Comparison of ENCODE assay signal across 8 cellular contexts in the genomic region with DNA sequence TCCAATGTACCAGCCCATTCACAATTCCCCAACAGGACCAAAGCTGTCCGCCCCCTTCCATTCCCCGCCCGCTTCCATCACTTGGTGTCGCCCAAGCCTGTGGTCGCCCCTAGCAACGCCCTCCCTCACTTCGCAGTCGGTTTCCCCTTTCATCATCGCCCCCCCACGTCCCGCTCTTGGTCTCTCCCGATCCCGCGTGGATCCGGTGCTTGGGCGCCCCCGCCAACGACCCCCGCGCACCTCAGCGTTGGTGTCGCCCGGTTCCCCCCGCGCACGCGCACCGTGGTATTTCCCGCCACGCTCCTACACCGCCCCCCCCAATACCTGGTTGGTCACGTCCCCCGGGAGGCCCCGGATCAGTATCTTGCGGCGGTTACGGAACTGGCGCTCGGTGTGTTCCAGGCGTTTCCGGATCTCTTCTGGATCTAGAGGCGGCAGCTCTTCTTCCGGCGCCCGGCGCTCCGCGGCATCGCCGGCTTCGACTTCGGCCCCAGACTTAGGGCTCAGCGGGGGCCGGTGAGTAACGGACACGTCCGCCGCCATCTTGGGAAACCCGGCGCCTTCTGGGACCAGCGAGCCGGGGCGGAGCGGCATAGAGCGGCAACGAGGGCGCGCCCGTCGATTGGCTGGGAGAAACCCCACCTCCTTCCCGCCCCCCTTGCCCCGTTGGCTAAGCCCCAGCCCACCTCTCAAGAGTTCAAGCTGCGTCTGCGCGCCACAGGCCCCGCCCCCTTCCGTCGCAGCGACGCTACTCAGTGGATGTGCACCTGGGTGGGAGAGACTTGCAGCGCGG. TPM values are rescaled to one million over a fixed set of nuclear protein-coding genes. Genes with fewer than 3 reads are reported as not detected.
DNase-seq lines count a peak whose midpoint lies in the region; ATAC-seq, FAIRE-seq and TF ChIP-seq lines count a peak whose summit lies in the region.

A gene with protein sequence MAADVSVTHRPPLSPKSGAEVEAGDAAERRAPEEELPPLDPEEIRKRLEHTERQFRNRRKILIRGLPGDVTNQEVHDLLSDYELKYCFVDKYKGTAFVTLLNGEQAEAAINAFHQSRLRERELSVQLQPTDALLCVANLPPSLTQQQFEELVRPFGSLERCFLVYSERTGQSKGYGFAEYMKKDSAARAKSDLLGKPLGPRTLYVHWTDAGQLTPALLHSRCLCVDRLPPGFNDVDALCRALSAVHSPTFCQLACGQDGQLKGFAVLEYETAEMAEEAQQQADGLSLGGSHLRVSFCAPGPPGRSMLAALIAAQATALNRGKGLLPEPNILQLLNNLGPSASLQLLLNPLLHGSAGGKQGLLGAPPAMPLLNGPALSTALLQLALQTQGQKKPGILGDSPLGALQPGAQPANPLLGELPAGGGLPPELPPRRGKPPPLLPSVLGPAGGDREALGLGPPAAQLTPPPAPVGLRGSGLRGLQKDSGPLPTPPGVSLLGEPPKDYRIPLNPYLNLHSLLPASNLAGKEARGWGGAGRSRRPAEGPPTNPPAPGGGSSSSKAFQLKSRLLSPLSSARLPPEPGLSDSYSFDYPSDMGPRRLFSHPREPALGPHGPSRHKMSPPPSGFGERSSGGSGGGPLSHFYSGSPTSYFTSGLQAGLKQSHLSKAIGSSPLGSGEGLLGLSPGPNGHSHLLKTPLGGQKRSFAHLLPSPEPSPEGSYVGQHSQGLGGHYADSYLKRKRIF (minus strand): TSS at position 565 of the 793 bp plus-strand sequence. CDS start 22 bp downstream, at position 543.

- H3K27me3 ChIP-seq in left ventricle myocardium inferior (ENCODE audit: low read depth) (no peaks in the 10 kb centered on the region), psoas muscle (ENCODE audit: insufficient read depth in 3 of 3, low read length in 2 of 3) (no peaks in the 10 kb centered on the region)

- DNase-seq in GM18507 (ENCODE audit: extremely low spot score, insufficient read length, low read depth) (peak; percentile 99), NCI-H1930 (lab: John Stamatoyannopoulos, UW) (peak; percentile 83 to 91), left ventricle myocardium inferior (peak; percentile 99), psoas muscle (peak; percentile 98 to 99), urothelium cell line (ENCODE audit: low spot score) (peak; percentile 96)

- intact Hi-C loops in T-helper 2 cell treated with Interferon-gamma antibody and Interleukin-4, amounts not matched to agents 100 ng/mL and 5 ng/mL, for 36 hours (cut with micrococcal nuclease), result loop anchor here (1.0 to 5.0 kb wide), 4 partner anchors 17 to 319 kb away; a partner anchor contains a TSS
- intact Hi-C loops in left ventricle myocardium inferior (cut with micrococcal nuclease), result loop anchor here (10.0 kb wide), 1 partner anchor 58 kb away; a partner anchor contains a TSS
- intact Hi-C loops in psoas muscle (cut with DNase I), result loop anchor here in 1 of 2 donors (5.0 to 10.0 kb wide), 3 partner anchors 49 to 498 kb away; a partner anchor contains a TSS

- peaks cover 25% of the 10 kb centered on the region for H3K36me3 ChIP-seq in left ventricle myocardium inferior
- H3K36me3 ChIP-seq in psoas muscle (ENCODE audit: insufficient read depth in 1 of 2, low read depth in 1 of 2), result peaks cover 0 to 27% of the 10 kb centered on the region in 2 donors

- FAIRE-seq in GM18507 (lab: Jason Lieb, UNC), result peak; percentile 94
- peak; percentile 68 for FAIRE-seq in urothelium cell line (lab: Jason Lieb, UNC)

- no peaks in the 10 kb centered on the region for H3K9me3 ChIP-seq in left ventricle myocardium inferior (replicated peaks)
- no peaks in the 10 kb centered on the region for H3K9me3 ChIP-seq in psoas muscle

- H3K27ac ChIP-seq in angular gyrus (ENCODE audit: low read depth, low read length), result peak within 1 kb of the TSS; percentile 94
- peak within 1 kb of the TSS; percentile 90 for H3K27ac ChIP-seq in left ventricle myocardium inferior (replicated peaks)
- peak within 1 kb of the TSS; percentile 84 for H3K27ac ChIP-seq in psoas muscle

- no peak for TF ChIP-seq CTCF in left ventricle myocardium inferior (IDR thresholded peaks at IDR 0.05; ENCODE audit: borderline replicate concordance)
- no peak for TF ChIP-seq CTCF in psoas muscle (IDR thresholded peaks at IDR 0.05)

- peak; percentile 72 for ATAC-seq in HG02973 (IDR thresholded peaks at IDR 0.05; ENCODE audit: unreplicated experiment)
- peak; percentile 94 to 96 (median 95) for ATAC-seq in psoas muscle

- H3K4me1 ChIP-seq in left ventricle myocardium inferior, result peaks cover 36% of the 10 kb centered on the region
- peaks cover 12% of the 10 kb centered on the region for H3K4me1 ChIP-seq in psoas muscle

- 1% methylated on average over 72 to 82 of the region's 82 CpGs for WGBS in psoas muscle, 3 donors

- H3K4me3 ChIP-seq in left ventricle myocardium inferior, result peak within 1 kb of the TSS; percentile 82
- H3K4me3 ChIP-seq in psoas muscle, result peak within 1 kb of the TSS; percentile 69

RNA-seq across cellular contexts. Expression of the gene that starts here (rescaled TPM):
- 78.0 and 81.8 TPM in 2 replicates for total RNA-seq in T-helper 2 cell treated with Interferon-gamma antibody and Interleukin-4, amounts not matched to agents 100 ng/mL and 5 ng/mL, for 36 hours
- total RNA-seq in left ventricle myocardium inferior (11.1 TPM), psoas muscle (10 to 100 TPM in 2 of 4 donors, 1 to 10 TPM in 2; 7.9 to 11.2 (median 9.9) TPM)
- 1 to 10 TPM; 4.3 to 8.2 (median 4.8) TPM for polyA plus RNA-seq in psoas muscle

Comparison
In these comparisons a context has a peak if more than half of its experiments do, and no peak if none do; other contexts are left out.
1. Peak in every context shown above with its lines: DNase-seq, ATAC-seq, H3K4me3 ChIP-seq and H3K27ac ChIP-seq.